Comparison of ENCODE assay signal across 15 cellular contexts in the genomic region with DNA sequence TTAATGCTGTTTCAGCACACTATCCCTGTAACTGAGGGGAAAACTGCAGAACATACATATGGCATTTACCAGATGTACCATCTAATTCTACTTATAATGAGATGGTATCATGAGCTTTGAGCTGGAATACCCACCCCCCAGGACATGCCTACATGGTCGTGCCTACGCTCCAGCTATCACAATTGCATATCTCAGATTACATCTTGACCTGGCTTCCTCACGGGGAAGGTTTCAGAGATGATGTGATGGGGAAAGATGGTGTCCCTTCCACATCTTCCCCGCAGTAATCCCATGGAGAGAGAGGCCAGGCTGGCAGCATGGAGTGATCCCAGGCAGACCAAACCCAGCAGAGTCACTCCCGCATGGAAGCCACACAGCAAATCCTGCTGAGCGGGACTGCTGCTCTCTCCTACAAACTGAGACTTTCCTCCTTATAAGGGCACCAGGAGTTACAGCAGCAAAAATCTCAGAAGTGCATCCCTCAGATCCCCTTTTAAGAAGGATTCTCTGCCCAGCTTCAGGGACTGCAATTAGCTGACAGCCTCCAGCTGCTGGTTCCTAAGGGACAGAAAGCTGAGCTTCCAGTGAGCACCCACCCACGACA.
DNase-seq lines count a peak whose midpoint lies in the region; ATAC-seq and TF ChIP-seq lines count a peak whose summit lies in the region.
"Had no signal": no experiment of that assay in that cellular context is flagged by ENCODE, and none has a peak within 500 bp of the region (broad histone marks: within the 10 kb centered on the region; RNA-seq: fewer than 3 reads in every experiment).

No MANE protein-coding gene starts in this region.

- no peak overlapping the region for H3K27ac Mint-ChIP-seq in GM23338
- H3K27ac Mint-ChIP-seq: B cell; CD4-positive, alpha-beta T cell; H9 had no signal

- peaks cover 0 to 9% (median 0%) of the 10 kb centered on the region in 4 donors for H3K9me3 ChIP-seq in esophagus muscularis mucosa

- no peak overlapping the region for H2AK5ac ChIP-seq in mesendoderm (ENCODE audit: low read length)

- H3K4me1 Mint-ChIP-seq in GM23338 = no peaks in the 10 kb centered on the region
- H3K4me1 Mint-ChIP-seq: B cell had no signal

- DNase-seq in GM23338 (ENCODE audit: low spot score) (no peak), esophagus muscularis mucosa (ENCODE audit: extremely low spot score) (peak; percentile 89), mesendoderm (peak; percentile 11), NCI-H748 (lab: John Stamatoyannopoulos, UW; ENCODE audit: unreplicated experiment) (no peak), coronary artery (ENCODE audit: low spot score) (no peak)
- DNase-seq: C1 segment of cervical spinal cord; Calu3; CD4-positive, alpha-beta T cell; DMS 273 treated with DMSO at 0.1 percent for 48 hours; GM23248; H9; IMR-90 had no signal

- no peaks in the 10 kb centered on the region for H3K27me3 Mint-ChIP-seq in GM23338 (ENCODE audit: insufficient read depth, low read depth, poor library complexity)
- H3K27me3 Mint-ChIP-seq: B cell had no signal

- no peaks in the 10 kb centered on the region for H3K9me2 ChIP-seq in GM23338 (ENCODE audit: insufficient read depth)

- no peaks in the 10 kb centered on the region for H4K20me1 ChIP-seq in GM23338 (replicated peaks; ENCODE audit: insufficient read depth)

- H4K5ac ChIP-seq in mesendoderm (ENCODE audit: low read length) = no peak overlapping the region

- H3K27ac ChIP-seq in GM23338 (ENCODE audit: low read depth) (no peak overlapping the region), esophagus muscularis mucosa (replicated peaks in 1 of 4) (no peak overlapping the region), mesendoderm (ENCODE audit: low read depth, low read length) (no peak overlapping the region), coronary artery (no peak overlapping the region)
- H3K27ac ChIP-seq: GM23248 had no signal

- H3K27me3 ChIP-seq in GM23338 (ENCODE audit: insufficient read depth) = no peaks in the 10 kb centered on the region
- H3K27me3 ChIP-seq in esophagus muscularis mucosa = no peaks in the 10 kb centered on the region
- H3K27me3 ChIP-seq in mesendoderm (ENCODE audit: insufficient read depth, low read length, poor library complexity) = no peaks in the 10 kb centered on the region

- TF ChIP-seq CTCF in GM23338 (conservative IDR thresholded peaks at IDR 0.05; ENCODE audit: low read depth in 2 of 2) = no peak
- TF ChIP-seq CTCF in esophagus muscularis mucosa (IDR thresholded peaks at IDR 0.05) = no peak
- no peak for TF ChIP-seq CTCF in coronary artery (IDR thresholded peaks at IDR 0.05)

- H2BK15ac ChIP-seq in mesendoderm (replicated peaks; ENCODE audit: low read depth) = no peak overlapping the region

- no peaks in the 10 kb centered on the region for H3F3A ChIP-seq in GM23338 (replicated peaks; ENCODE audit: low read depth)

- H3K4me1 ChIP-seq in GM23338 (ENCODE audit: insufficient read depth) (no peaks in the 10 kb centered on the region), esophagus muscularis mucosa (no peaks in the 10 kb centered on the region), mesendoderm (ENCODE audit: control insufficient read depth, low read depth, low read length) (no peaks in the 10 kb centered on the region)

- H3K18ac ChIP-seq in mesendoderm (ENCODE audit: low read length) = no peak overlapping the region

- no peaks in the 10 kb centered on the region for H3K36me3 Mint-ChIP-seq in GM23338 (ENCODE audit: low read depth)

- no peaks in the 10 kb centered on the region; the same call in 1 of the 3 replicates for H3K9me3 Mint-ChIP-seq in GM23338
- H3K9me3 Mint-ChIP-seq: CD4-positive, alpha-beta T cell had no signal

- no peak for TF ChIP-seq POLR2A in esophagus muscularis mucosa (IDR thresholded peaks at IDR 0.05; ENCODE audit: low read depth)

- H3K79me2 ChIP-seq in GM23338 (replicated peaks; ENCODE audit: insufficient read depth) (no peaks in the 10 kb centered on the region), mesendoderm (ENCODE audit: control insufficient read depth, insufficient read depth, low read length) (no peaks in the 10 kb centered on the region)

- H3K79me1 ChIP-seq in mesendoderm (ENCODE audit: low read length) = no peaks in the 10 kb centered on the region

- H3K56ac ChIP-seq in mesendoderm (ENCODE audit: low read length) = no peak overlapping the region

- no peaks in the 10 kb centered on the region for H3K36me3 ChIP-seq in GM23338 (ENCODE audit: insufficient read depth)
- H3K36me3 ChIP-seq in esophagus muscularis mucosa = no peaks in the 10 kb centered on the region
- no peaks in the 10 kb centered on the region for H3K36me3 ChIP-seq in mesendoderm (ENCODE audit: control insufficient read depth, insufficient read depth, low read length)

- ATAC-seq in GM23338 (no peak; the same call in 2 of the 3 replicates), SK-N-SH treated with all-trans-retinoic acid at 6 μM for 48 hours (no peak), GM21367 (IDR thresholded peaks at IDR 0.05; ENCODE audit: unreplicated experiment) (no peak)

- H2AFZ ChIP-seq in GM23338 = peak overlapping the region; percentile 52; the same call in 1 of the 2 replicates
- H2AFZ ChIP-seq: GM23248 had no signal

- no peak overlapping the region for H3K9ac ChIP-seq in mesendoderm (ENCODE audit: low read length)
- H3K9ac ChIP-seq: GM23248 had no signal

- no peak overlapping the region for H2BK120ac ChIP-seq in mesendoderm (ENCODE audit: low read depth, low read length)

- TF ChIP-seq EP300 in esophagus muscularis mucosa (IDR thresholded peaks at IDR 0.05) = no peak

- WGBS in esophagus muscularis mucosa = 64% methylated on average over 7 of the region's 7 CpGs
- no CpG with 5 or more reads among the region's 7 CpGs for WGBS in mesendoderm (ENCODE audit: extremely low coverage, insufficient coverage, low lambda C conversion rate)

- no peak overlapping the region for H3K4ac ChIP-seq in mesendoderm (ENCODE audit: low read depth, low read length)

- no peak overlapping the region for H4K8ac ChIP-seq in mesendoderm (ENCODE audit: low read depth, low read length)

- H3K4me2 ChIP-seq in GM23338 (no peak overlapping the region), mesendoderm (ENCODE audit: low read length) (no peak overlapping the region)

- no peak overlapping the region for H3K4me3 Mint-ChIP-seq in GM23338
- H3K4me3 Mint-ChIP-seq: B cell; CD4-positive, alpha-beta T cell; H9 had no signal

- no peak overlapping the region for H3K23ac ChIP-seq in mesendoderm (ENCODE audit: low read length)

- intact Hi-C loops in esophagus muscularis mucosa (cut with DNase I) = no loop called here

- H3K4me3 ChIP-seq in GM23338 (no peak overlapping the region), esophagus muscularis mucosa (no peak overlapping the region), mesendoderm (ENCODE audit: low read length) (no peak overlapping the region), coronary artery (no peak overlapping the region)
- H3K4me3 ChIP-seq: GM23248 had no signal

- no peak overlapping the region for H2BK5ac ChIP-seq in mesendoderm (ENCODE audit: low read length)

TF ChIP-seq in SK-N-SH treated with all-trans-retinoic acid at 6 μM for 48 hours, 23 proteins besides CTCF, POLR2A, EP300 and RAD21:
- TF ChIP-seq ESRRG (CRISPR knock-in tag; IDR thresholded peaks at IDR 0.05) (no peak), TCF4 (CRISPR knock-in tag; IDR thresholded peaks at IDR 0.05; ENCODE audit: borderline replicate concordance) (peak; percentile 43; the same call in 1 of the 2 replicates)

Comparison
In these comparisons a context has a peak if more than half of its experiments do, and no peak if none do; other contexts are left out.
1. DNase-seq: peak in esophagus muscularis mucosa (single experiment) and mesendoderm (single experiment); none in GM23338 (single experiment), NCI-H748 (single experiment) and coronary artery (single experiment).